In the genomic region with DNA sequence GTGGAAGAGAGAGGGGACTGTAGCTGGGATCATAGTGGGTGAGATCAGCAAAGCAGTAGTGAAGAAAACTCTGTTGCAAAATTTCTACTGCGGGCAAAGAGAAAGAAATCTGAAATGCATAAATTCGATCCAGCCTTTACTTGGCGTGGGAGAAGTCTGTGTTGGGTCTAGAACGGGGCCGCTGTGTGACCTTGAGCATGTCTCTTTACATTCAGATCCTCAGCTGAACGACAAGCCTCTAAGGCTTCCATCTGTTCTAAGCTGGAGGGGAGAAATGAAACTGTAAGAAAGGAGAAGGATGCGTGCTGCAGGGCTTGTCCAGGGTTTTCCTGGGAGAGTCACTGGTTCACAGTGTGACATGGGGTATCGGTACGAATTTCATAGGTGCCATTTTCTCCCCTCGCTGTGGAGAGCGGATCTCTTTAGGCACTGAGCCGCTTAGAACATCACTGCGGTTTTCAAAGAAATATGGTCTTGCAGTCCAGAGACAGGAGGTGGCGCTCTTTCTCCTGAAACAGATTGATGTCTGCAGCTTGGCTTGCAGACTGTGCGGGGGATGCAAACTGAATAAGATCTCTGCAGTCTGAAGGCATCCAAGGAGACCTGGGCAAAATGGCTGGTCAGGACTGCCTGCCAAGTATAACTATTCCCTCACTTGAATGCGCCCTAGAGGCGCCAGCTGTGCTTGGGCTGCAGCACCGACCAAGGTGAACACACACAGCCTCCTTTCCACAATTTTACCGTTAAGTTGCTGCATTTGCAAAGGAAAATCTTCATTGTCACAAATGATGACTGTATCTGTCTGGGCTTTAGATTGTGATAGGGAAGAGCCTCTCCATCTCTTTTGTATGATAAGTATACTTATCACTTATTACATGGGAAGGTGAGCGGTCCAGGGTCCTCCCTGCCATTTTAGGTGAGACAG, we compare ENCODE assay signal across 8 cellular contexts.
DNase-seq lines count a peak whose midpoint lies in the region; ATAC-seq and TF ChIP-seq lines count a peak whose summit lies in the region.

No MANE protein-coding gene starts in this region.

- POLR2A ChIA-PET in GM10248 (lab: Yijun Ruan, JAX): no interaction called here

- DNase-seq in GM10248 (ENCODE audit: extremely low spot score) (peak; percentile 68), NCI-H1694 (lab: John Stamatoyannopoulos, UW) (peak; percentile 93), ascending aorta (ENCODE audit: low spot score in 2 of 2) (peak in 1 of 2 donors; percentile 84), hypothalamus (lab: John Stamatoyannopoulos, UW) (peak in 42 of 51 donors; percentile 3 to 83 (median 38)), mesenteric fat pad (ENCODE audit: low spot score) (no peak)
- DNase-seq in T-helper 2 cell treated with Interferon-gamma antibody and Interleukin-4, amounts not matched to agents 5 μg/mL and 100 μg/mL, for 36 hours (ENCODE audit: low spot score): peak; percentile 76

- H3K27me3 ChIP-seq in ascending aorta (no peaks in the 10 kb centered on the region), skeletal muscle satellite cell (ENCODE audit: control insufficient read depth, insufficient read depth, low read length) (peaks cover 14% of the 10 kb centered on the region)

- peak overlapping the region; percentile 69 for H3K4me2 ChIP-seq in skeletal muscle satellite cell (ENCODE audit: low read length)

- peaks cover 7% of the 10 kb centered on the region for H3K36me3 Mint-ChIP-seq in T-helper 2 cell treated with Interferon-gamma antibody and Interleukin-4, amounts not matched to agents 5 μg/mL and 100 μg/mL, for 36 hours (ENCODE audit: low read depth)

- H3K9me3 Mint-ChIP-seq in T-helper 2 cell treated with Interferon-gamma antibody and Interleukin-4, amounts not matched to agents 5 μg/mL and 100 μg/mL, for 36 hours: peaks cover 1% of the 10 kb centered on the region

- H3K4me3 Mint-ChIP-seq in T-helper 2 cell treated with Interferon-gamma antibody and Interleukin-4, amounts not matched to agents 5 μg/mL and 100 μg/mL, for 36 hours: peak overlapping the region; percentile 77

- H3K4me1 ChIP-seq in ascending aorta: no peaks in the 10 kb centered on the region
- peaks cover 2% of the 10 kb centered on the region for H3K4me1 ChIP-seq in skeletal muscle satellite cell (ENCODE audit: control insufficient read depth, insufficient read depth, low read length)

- H3K27ac ChIP-seq in ascending aorta: no peak overlapping the region

- peak; percentile 82 for ATAC-seq in HG02588 (IDR thresholded peaks at IDR 0.05; ENCODE audit: unreplicated experiment)

- H3K9me3 ChIP-seq in ascending aorta: no peaks in the 10 kb centered on the region
- H3K9me3 ChIP-seq in skeletal muscle satellite cell (replicated peaks; ENCODE audit: low read length): no peaks in the 10 kb centered on the region

- peak overlapping the region; percentile 85 for H3K27ac Mint-ChIP-seq in T-helper 2 cell treated with Interferon-gamma antibody and Interleukin-4, amounts not matched to agents 5 μg/mL and 100 μg/mL, for 36 hours

- peak overlapping the region in 1 of 2 donors; percentile 34 for H3K4me3 ChIP-seq in ascending aorta
- H3K4me3 ChIP-seq in skeletal muscle satellite cell (ENCODE audit: low read length): no peak overlapping the region

- peaks cover 58% of the 10 kb centered on the region for H3K4me1 Mint-ChIP-seq in T-helper 2 cell treated with Interferon-gamma antibody and Interleukin-4, amounts not matched to agents 5 μg/mL and 100 μg/mL, for 36 hours (ENCODE audit: low read depth)

- intact Hi-C loops in ascending aorta (cut with DNase I): loop anchor here (5.0 kb wide), 1 partner anchor 128 kb away; no protein-coding TSS in a partner anchor

- no peak overlapping the region for H3K9ac ChIP-seq in skeletal muscle satellite cell (ENCODE audit: low read depth, low read length)

- H3K36me3 ChIP-seq in ascending aorta (no peaks in the 10 kb centered on the region), skeletal muscle satellite cell (ENCODE audit: insufficient read depth, low read length) (no peaks in the 10 kb centered on the region)

- CTCF ChIA-PET in GM10248 (lab: Yijun Ruan, JAX): interaction anchor here (0.6 to 4.4 kb wide), 39 partner anchors 8 to 921 kb away, joined by 3 to 29 read pairs (median 4); partner anchors contain the start of gene XCL1

- H3K27me3 Mint-ChIP-seq in T-helper 2 cell treated with Interferon-gamma antibody and Interleukin-4, amounts not matched to agents 5 μg/mL and 100 μg/mL, for 36 hours (ENCODE audit: low read depth): no peaks in the 10 kb centered on the region

- TF ChIP-seq CTCF in GM10248 (IDR thresholded peaks at IDR 0.05; ENCODE audit: control extremely low read depth, extremely low read depth, low read depth, missing control alignments) (peak; percentile 79), ascending aorta (IDR thresholded peaks at IDR 0.05) (peak; percentile 51 to 72 (median 62))
